In the genomic region with DNA sequence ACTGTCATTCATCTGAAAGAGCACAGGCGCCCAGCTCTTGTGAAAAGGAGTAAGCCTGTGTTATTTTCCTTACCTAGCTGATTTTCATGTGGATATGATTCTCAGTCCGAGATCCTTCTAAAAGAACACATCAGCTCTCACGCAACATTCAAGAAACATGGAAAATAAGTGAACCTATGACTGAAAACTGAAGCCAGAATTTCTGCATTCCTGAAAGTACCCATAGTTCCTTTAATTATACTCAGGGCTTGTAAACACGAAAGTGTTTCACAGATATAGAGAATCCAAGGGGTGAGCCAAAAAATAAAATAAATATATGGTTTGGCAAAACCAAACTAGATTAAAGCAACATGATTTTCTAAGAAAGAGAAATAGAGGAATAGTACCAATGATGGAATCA, we compare ENCODE assay signal across 20 cellular contexts.
"Had no signal": no experiment of that assay in that cellular context is flagged by ENCODE, and none has a peak within 500 bp of the region (broad histone marks: within the 10 kb centered on the region; RNA-seq: fewer than 3 reads in every experiment).

No MANE protein-coding gene starts in this region.

- H3K36me3 ChIP-seq: MG63 had no signal

- H3K9me3 ChIP-seq: MG63 had no signal

- H3K4me3 ChIP-seq: MG63 had no signal

- DNase-seq: IMR-90, Karpas-422, KG1, MG63, NCI-H1092 treated with DMSO at 0.1 percent for 48 hours, NCI-H1436, NCI-H187, NCI-H2029, NCI-H2081 treated with DMSO at 0.1 percent for 48 hours, NCI-H2171, NCI-H226, NCI-H446 treated with DMSO at 0.1 percent for 48 hours, NCI-H510A treated with DMSO at 0.1 percent for 48 hours, NCI-H526, NCI-H774, Right ventricle myocardium superior, RPMI8226, SIG-M5 had no signal

- ATAC-seq: HepG2, SK-N-SH treated with all-trans-retinoic acid at 6 μM for 48 hours had no signal

- H3K27me3 ChIP-seq: MG63 had no signal
